Comparison of ENCODE assay signal across 28 cellular contexts in genomic region chr11:86790073-86790727, GRCh38. TPM values are rescaled to one million over a fixed set of nuclear protein-coding genes. Genes with fewer than 3 reads are reported as not detected.
DNase-seq lines count a peak whose midpoint lies in the region; ATAC-seq, FAIRE-seq and TF ChIP-seq lines count a peak whose summit lies in the region.
"Had no signal": no experiment of that assay in that cellular context is flagged by ENCODE, and none has a peak within 500 bp of the region (broad histone marks: within the 10 kb centered on the region; RNA-seq: fewer than 3 reads in every experiment).

No MANE protein-coding gene starts in this region.

- DNase-seq in cardiac muscle cell (ENCODE audit: low read depth in 1 of 2, low spot score in 1 of 2): no peak
- DNase-seq in Right ventricle myocardium superior: no peak
- DNase-seq in NCI-H69 (lab: John Stamatoyannopoulos, UW): peak; percentile 58
- no peak for DNase-seq in chondrocyte (ENCODE audit: low spot score)
- no peak for DNase-seq in testis
- DNase-seq in amygdala (lab: John Stamatoyannopoulos, UW): no peak
- DNase-seq in thyroid gland: no peak
- DNase-seq: activated CD4-positive, alpha-beta T cell treated with anti-CD3 and anti-CD28 coated beads, Interleukin-2, amount 50 U/mL, for 4 hours; activated naive CD4-positive, alpha-beta T cell treated with anti-CD3 and anti-CD28 coated beads for 36 hours; brain microvascular endothelial cell; HCEC 1CT; Karpas-422; left ventricle myocardium inferior; mesendoderm; naive B cell; NCI-H187; NCI-H345; NCI-H774; SHP77 treated with DMSO at 0.1 percent for 48 hours; T-cell; trophoblast cell had no signal

- H3K4me1 ChIP-seq in cardiac muscle cell (ENCODE audit: low read depth) (peaks cover 28% of the 10 kb centered on the region), testis (peaks cover 8% of the 10 kb centered on the region), thyroid gland (peaks cover 0 to 7% of the 10 kb centered on the region in 2 donors)
- H3K4me1 ChIP-seq: BLaER1, prostate gland had no signal

- no peaks in the 10 kb centered on the region for H3K9me3 Mint-ChIP-seq in chondrocyte (ENCODE audit: low read depth)
- H3K9me3 Mint-ChIP-seq: activated naive CD4-positive, alpha-beta T cell treated with anti-CD3 and anti-CD28 coated beads for 36 hours; naive B cell; T-cell had no signal

- TF ChIP-seq CTCF in cardiac muscle cell (IDR thresholded peaks at IDR 0.05; ENCODE audit: low read depth, low read length) (no peak), chondrocyte (IDR thresholded peaks at IDR 0.05) (no peak), testis (IDR thresholded peaks at IDR 0.05) (no peak), thyroid gland (IDR thresholded peaks at IDR 0.05) (no peak)

- ATAC-seq in Right ventricle myocardium superior (ENCODE audit: poor library complexity): no peak
- ATAC-seq: T-cell had no signal

- no peak overlapping the region for H3K27ac Mint-ChIP-seq in chondrocyte (ENCODE audit: unreplicated experiment)
- H3K27ac Mint-ChIP-seq: activated naive CD4-positive, alpha-beta T cell treated with anti-CD3 and anti-CD28 coated beads for 36 hours; naive B cell; T-cell had no signal

- H3K36me3 ChIP-seq in cardiac muscle cell (no peaks in the 10 kb centered on the region), testis (ENCODE audit: low read depth, missing control alignments) (no peaks in the 10 kb centered on the region), thyroid gland (no peaks in the 10 kb centered on the region)
- H3K36me3 ChIP-seq: BLaER1, brain microvascular endothelial cell, left ventricle myocardium inferior, prostate gland had no signal

- H3K27ac ChIP-seq in cardiac muscle cell (peak overlapping the region; percentile 75), testis (no peak overlapping the region), thyroid gland (no peak overlapping the region)
- H3K27ac ChIP-seq: BLaER1, brain microvascular endothelial cell, epithelial cell of prostate, left ventricle myocardium inferior, prostate gland had no signal

- no peaks in the 10 kb centered on the region for H3K9me3 ChIP-seq in cardiac muscle cell (ENCODE audit: low read depth)
- H3K9me3 ChIP-seq in testis: no peaks in the 10 kb centered on the region
- no peaks in the 10 kb centered on the region for H3K9me3 ChIP-seq in thyroid gland
- H3K9me3 ChIP-seq: BLaER1, left ventricle myocardium inferior, prostate gland had no signal

- H3K4me3 ChIP-seq in cardiac muscle cell (no peak overlapping the region), testis (no peak overlapping the region), thyroid gland (replicated peaks in 1 of 3) (no peak overlapping the region)
- H3K4me3 ChIP-seq: BLaER1, left ventricle myocardium inferior, prostate gland had no signal

- TF ChIP-seq POLR2A in testis (IDR thresholded peaks at IDR 0.05) (no peak), thyroid gland (IDR thresholded peaks at IDR 0.05) (no peak)

- H3K4me3 Mint-ChIP-seq in chondrocyte (ENCODE audit: unreplicated experiment): no peak overlapping the region
- H3K4me3 Mint-ChIP-seq: activated naive CD4-positive, alpha-beta T cell treated with anti-CD3 and anti-CD28 coated beads for 36 hours; naive B cell; T-cell had no signal

- 81 to 90% methylated on average over 1 of the region's 1 CpG for WGBS in testis, 2 donors
- 53 to 83% methylated on average over 1 of the region's 1 CpG for WGBS in thyroid gland, 2 donors

- H3K27me3 Mint-ChIP-seq in chondrocyte (ENCODE audit: low read depth): no peaks in the 10 kb centered on the region

- intact Hi-C loops in Right ventricle myocardium superior (cut with DNase I): no loop called here
- intact Hi-C loops in testis (cut with DNase I; ENCODE audit: low total_unique reads): no loop called here
- intact Hi-C loops in thyroid gland (cut with DNase I): no loop called here

- FAIRE-seq in endometrium (lab: Jason Lieb, UNC): peak; percentile 46
- FAIRE-seq: HTR-8/SVneo, islet of Langerhans had no signal

- no peaks in the 10 kb centered on the region for H3K36me3 Mint-ChIP-seq in chondrocyte (ENCODE audit: low read depth)
- H3K36me3 Mint-ChIP-seq: naive B cell, T-cell had no signal

- H3K27me3 ChIP-seq in cardiac muscle cell: no peaks in the 10 kb centered on the region
- H3K27me3 ChIP-seq in testis: no peaks in the 10 kb centered on the region
- no peaks in the 10 kb centered on the region for H3K27me3 ChIP-seq in thyroid gland
- H3K27me3 ChIP-seq: BLaER1, brain microvascular endothelial cell had no signal

- peaks cover 31% of the 10 kb centered on the region for H3K4me1 Mint-ChIP-seq in chondrocyte (ENCODE audit: low read depth)
- H3K4me1 Mint-ChIP-seq: naive B cell, T-cell had no signal

RNA-seq across cellular contexts. Expression of gene PRSS23, which starts 10.1 kb away (rescaled TPM):
- total RNA-seq in cardiac muscle cell (39.6 and 48.4 TPM in 2 replicates), Right ventricle myocardium superior (4.1 TPM), chondrocyte (464 to 742 TPM (median 737 TPM) in 3 replicates), testis (100 to 1,000 TPM in 1 of 2 donors, 10 to 100 TPM in 1; 51.0 to 117 TPM), thyroid gland (10 to 100 TPM; 26.4 to 47.8 (median 36.2) TPM)
- polyA plus RNA-seq in cardiac muscle cell (96.8 and 107 TPM in 2 replicates), testis (ENCODE audit: insufficient read depth, low read depth, low replicate concordance) (98.9 TPM)
- total RNA-seq: OCI-LY7 had no signal
